In the genomic region with DNA sequence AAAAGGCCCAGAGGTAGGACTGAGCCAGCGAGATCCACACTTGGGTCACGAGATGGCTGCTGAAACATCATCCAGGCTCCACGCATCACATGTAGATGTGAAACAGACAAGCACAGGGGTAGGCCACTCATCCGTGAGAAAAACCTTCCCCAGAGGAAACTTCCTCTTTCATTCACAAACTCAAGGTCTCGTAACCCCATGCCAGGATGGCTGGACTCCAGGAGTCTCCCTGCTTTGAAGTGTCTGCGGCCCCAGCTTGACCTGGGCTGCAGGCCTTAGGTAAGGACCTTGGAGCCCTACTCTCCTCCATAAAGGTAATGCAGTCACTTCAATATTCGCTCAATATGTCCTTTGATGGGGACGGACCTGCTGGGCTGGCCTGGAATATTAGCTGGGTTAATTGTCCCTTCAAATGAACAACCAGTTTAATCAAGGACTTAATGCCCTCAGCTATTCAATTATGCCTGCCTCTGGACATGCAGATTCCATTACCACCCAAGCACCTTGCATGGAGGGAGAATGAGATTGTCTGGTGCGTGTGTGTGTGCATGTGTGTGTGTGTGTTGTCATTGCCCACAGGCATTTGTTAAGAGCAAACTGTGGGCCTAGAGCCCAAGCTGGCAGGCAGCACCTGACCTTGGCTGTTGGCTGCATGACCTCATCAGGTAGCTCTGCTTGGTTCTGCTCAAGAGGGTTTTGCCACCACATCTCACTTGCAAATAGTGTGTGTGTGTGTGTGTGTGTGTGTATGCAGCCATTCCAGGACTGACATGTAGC, we compare ENCODE assay signal across 2 cellular contexts.
TF ChIP-seq lines count a peak whose summit lies in the region.

No MANE protein-coding gene starts in this region.

TF ChIP-seq in liver, 16 proteins besides CTCF, POLR2A, EP300 and RAD21 (continued from another document):
- TF ChIP-seq, protein P1, sequence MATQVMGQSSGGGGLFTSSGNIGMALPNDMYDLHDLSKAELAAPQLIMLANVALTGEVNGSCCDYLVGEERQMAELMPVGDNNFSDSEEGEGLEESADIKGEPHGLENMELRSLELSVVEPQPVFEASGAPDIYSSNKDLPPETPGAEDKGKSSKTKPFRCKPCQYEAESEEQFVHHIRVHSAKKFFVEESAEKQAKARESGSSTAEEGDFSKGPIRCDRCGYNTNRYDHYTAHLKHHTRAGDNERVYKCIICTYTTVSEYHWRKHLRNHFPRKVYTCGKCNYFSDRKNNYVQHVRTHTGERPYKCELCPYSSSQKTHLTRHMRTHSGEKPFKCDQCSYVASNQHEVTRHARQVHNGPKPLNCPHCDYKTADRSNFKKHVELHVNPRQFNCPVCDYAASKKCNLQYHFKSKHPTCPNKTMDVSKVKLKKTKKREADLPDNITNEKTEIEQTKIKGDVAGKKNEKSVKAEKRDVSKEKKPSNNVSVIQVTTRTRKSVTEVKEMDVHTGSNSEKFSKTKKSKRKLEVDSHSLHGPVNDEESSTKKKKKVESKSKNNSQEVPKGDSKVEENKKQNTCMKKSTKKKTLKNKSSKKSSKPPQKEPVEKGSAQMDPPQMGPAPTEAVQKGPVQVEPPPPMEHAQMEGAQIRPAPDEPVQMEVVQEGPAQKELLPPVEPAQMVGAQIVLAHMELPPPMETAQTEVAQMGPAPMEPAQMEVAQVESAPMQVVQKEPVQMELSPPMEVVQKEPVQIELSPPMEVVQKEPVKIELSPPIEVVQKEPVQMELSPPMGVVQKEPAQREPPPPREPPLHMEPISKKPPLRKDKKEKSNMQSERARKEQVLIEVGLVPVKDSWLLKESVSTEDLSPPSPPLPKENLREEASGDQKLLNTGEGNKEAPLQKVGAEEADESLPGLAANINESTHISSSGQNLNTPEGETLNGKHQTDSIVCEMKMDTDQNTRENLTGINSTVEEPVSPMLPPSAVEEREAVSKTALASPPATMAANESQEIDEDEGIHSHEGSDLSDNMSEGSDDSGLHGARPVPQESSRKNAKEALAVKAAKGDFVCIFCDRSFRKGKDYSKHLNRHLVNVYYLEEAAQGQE (IDR thresholded peaks at IDR 0.05) = no peak
- TF ChIP-seq JUND (IDR thresholded peaks at IDR 0.05) = peak; percentile 77 to 82
- TF ChIP-seq EGR1 (IDR thresholded peaks at IDR 0.05; ENCODE audit: low read depth in 2 of 2) = no peak
- peak in 1 of 2 donors; percentile 61 for TF ChIP-seq RXRA (IDR thresholded peaks at IDR 0.05)
- TF ChIP-seq, protein P2, sequence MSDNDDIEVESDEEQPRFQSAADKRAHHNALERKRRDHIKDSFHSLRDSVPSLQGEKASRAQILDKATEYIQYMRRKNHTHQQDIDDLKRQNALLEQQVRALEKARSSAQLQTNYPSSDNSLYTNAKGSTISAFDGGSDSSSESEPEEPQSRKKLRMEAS (IDR thresholded peaks at IDR 0.05) = no peak
- TF ChIP-seq HNF4G (IDR thresholded peaks at IDR 0.05) = no peak
- no peak for TF ChIP-seq SP1 (IDR thresholded peaks at IDR 0.05)
- TF ChIP-seq TAF1 (conservative IDR thresholded peaks at IDR 0.05) = no peak

TF ChIP-seq in HepG2, 621 proteins besides CTCF, POLR2A, EP300 and RAD21 (continued from another document):
- TF ChIP-seq, protein P3, sequence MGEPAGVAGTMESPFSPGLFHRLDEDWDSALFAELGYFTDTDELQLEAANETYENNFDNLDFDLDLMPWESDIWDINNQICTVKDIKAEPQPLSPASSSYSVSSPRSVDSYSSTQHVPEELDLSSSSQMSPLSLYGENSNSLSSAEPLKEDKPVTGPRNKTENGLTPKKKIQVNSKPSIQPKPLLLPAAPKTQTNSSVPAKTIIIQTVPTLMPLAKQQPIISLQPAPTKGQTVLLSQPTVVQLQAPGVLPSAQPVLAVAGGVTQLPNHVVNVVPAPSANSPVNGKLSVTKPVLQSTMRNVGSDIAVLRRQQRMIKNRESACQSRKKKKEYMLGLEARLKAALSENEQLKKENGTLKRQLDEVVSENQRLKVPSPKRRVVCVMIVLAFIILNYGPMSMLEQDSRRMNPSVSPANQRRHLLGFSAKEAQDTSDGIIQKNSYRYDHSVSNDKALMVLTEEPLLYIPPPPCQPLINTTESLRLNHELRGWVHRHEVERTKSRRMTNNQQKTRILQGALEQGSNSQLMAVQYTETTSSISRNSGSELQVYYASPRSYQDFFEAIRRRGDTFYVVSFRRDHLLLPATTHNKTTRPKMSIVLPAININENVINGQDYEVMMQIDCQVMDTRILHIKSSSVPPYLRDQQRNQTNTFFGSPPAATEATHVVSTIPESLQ (CRISPR knock-in tag; conservative IDR thresholded peaks at IDR 0.05) = no peak
- TF ChIP-seq SMC3 (IDR thresholded peaks at IDR 0.05; ENCODE audit: low read length) (no peak), ZNF781 (CRISPR knock-in tag; IDR thresholded peaks at IDR 0.05; ENCODE audit: borderline replicate concordance, not compliant biosample characterization) (no peak), MAZ (IDR thresholded peaks at IDR 0.05; ENCODE audit: borderline replicate concordance, low read depth, low read length) (no peak), MAZ (CRISPR knock-in tag; IDR thresholded peaks at IDR 0.05; ENCODE audit: low read depth) (no peak)
- TF ChIP-seq, protein P4, sequence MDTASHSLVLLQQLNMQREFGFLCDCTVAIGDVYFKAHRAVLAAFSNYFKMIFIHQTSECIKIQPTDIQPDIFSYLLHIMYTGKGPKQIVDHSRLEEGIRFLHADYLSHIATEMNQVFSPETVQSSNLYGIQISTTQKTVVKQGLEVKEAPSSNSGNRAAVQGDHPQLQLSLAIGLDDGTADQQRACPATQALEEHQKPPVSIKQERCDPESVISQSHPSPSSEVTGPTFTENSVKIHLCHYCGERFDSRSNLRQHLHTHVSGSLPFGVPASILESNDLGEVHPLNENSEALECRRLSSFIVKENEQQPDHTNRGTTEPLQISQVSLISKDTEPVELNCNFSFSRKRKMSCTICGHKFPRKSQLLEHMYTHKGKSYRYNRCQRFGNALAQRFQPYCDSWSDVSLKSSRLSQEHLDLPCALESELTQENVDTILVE (CRISPR knock-in tag; IDR thresholded peaks at IDR 0.05) = no peak
